Comparison of ENCODE assay signal across 27 cellular contexts in the genomic region with DNA sequence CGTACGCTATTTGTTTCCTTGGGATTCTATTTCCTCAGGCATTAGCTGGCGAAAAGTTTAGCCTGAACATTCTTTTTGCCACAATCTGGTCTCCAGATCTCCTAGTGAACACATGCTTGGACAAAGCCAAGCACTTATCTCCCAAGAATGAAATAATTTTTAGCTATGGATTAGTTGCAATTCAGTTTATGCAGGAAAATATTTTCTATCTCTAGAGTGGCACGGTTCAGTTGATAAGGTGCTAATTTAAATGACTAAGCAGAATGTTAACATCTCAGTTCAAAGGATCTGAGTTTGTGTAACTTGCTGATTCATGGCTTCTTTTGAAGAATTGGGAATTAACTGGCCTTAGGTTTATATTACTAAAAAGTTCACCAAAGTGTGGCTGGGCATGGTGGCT.
"Had no signal": no experiment of that assay in that cellular context is flagged by ENCODE, and none has a peak within 500 bp of the region (broad histone marks: within the 10 kb centered on the region; RNA-seq: fewer than 3 reads in every experiment).

No MANE protein-coding gene starts in this region.

- H3K4me1 Mint-ChIP-seq: endodermal cell, neural crest cell had no signal

- H3K27me3 ChIP-seq: gastrocnemius medialis, stomach had no signal

- H3K27ac Mint-ChIP-seq: activated CD4-positive, alpha-beta memory T cell treated with anti-CD3 and anti-CD28 coated beads for 36 hours; activated naive CD8-positive, alpha-beta T cell; activated T-helper 1 cell treated with anti-CD3 and anti-CD28 coated beads, Interleukin-12 subunit alpha, Interleukin-12 subunit beta, Interleukin-2, Interleukin-4 antibody, amounts not matched to agents 30 ng/mL and 10 ng/mL and 1 ng/mL, durations not matched to agents 14 hours and 24 hours and 36 hours; endodermal cell; progenitor cell of endocrine pancreas; type B pancreatic cell; WTC11 had no signal

- H3K4me3 Mint-ChIP-seq: activated CD4-positive, alpha-beta memory T cell treated with anti-CD3 and anti-CD28 coated beads for 36 hours; activated naive CD8-positive, alpha-beta T cell; activated T-helper 1 cell treated with anti-CD3 and anti-CD28 coated beads, Interleukin-12 subunit alpha, Interleukin-12 subunit beta, Interleukin-2, Interleukin-4 antibody, amounts not matched to agents 30 ng/mL and 10 ng/mL and 1 ng/mL, durations not matched to agents 14 hours and 24 hours and 36 hours; brain; endodermal cell; neural crest cell; type B pancreatic cell; WTC11 had no signal

- ATAC-seq: gastrocnemius medialis, left ventricle myocardium superior, right cardiac atrium, WTC11 had no signal

- H3K27me3 Mint-ChIP-seq: activated naive CD8-positive, alpha-beta T cell; brain; progenitor cell of endocrine pancreas; type B pancreatic cell had no signal

- H3K27ac ChIP-seq: dorsolateral prefrontal cortex, epithelial cell of prostate, gastrocnemius medialis, skin epidermis, stomach had no signal

- H3K9me3 ChIP-seq: gastrocnemius medialis, stomach had no signal

- H3K36me3 Mint-ChIP-seq: activated CD4-positive, alpha-beta memory T cell treated with anti-CD3 and anti-CD28 coated beads for 36 hours; activated naive CD8-positive, alpha-beta T cell; brain; type B pancreatic cell; WTC11 had no signal

- FAIRE-seq: colon had no signal

- H3K36me3 ChIP-seq: gastrocnemius medialis, stomach had no signal

- H3K9me3 Mint-ChIP-seq: activated CD4-positive, alpha-beta memory T cell treated with anti-CD3 and anti-CD28 coated beads for 36 hours; activated T-helper 1 cell treated with anti-CD3 and anti-CD28 coated beads, Interleukin-12 subunit alpha, Interleukin-12 subunit beta, Interleukin-2, Interleukin-4 antibody, amounts not matched to agents 30 ng/mL and 10 ng/mL and 1 ng/mL, durations not matched to agents 14 hours and 24 hours and 36 hours; brain; endodermal cell; neural crest cell; type B pancreatic cell; WTC11 had no signal

- DNase-seq: activated CD4-positive, alpha-beta memory T cell treated with anti-CD3 and anti-CD28 coated beads for 36 hours; activated CD4-positive, alpha-beta T cell treated with anti-CD3 and anti-CD28 coated beads for 4 hours; activated gamma-delta T cell treated with Interleukin-2 at 50 U/mL for 16 hours; activated T-cell treated with anti-CD3 and anti-CD28 coated beads for 4 hours; amygdala; central memory CD4-positive, alpha-beta T cell; dorsolateral prefrontal cortex; endodermal cell; gastrocnemius medialis; head of caudate nucleus; left ventricle myocardium superior; right cardiac atrium; stimulated activated CD4-positive, alpha-beta T cell treated with anti-CD3 and anti-CD28 coated beads, Interleukin-15, amount 100 ng/mL, for 24 hours; stimulated activated CD4-positive, alpha-beta T cell treated with anti-CD3 and anti-CD28 coated beads, Interleukin-4, amount 100 ng/mL, for 1 hour; stomach; SW 1271; T-helper 2 cell had no signal

- H3K4me3 ChIP-seq: dorsolateral prefrontal cortex, gastrocnemius medialis, skin epidermis, stomach had no signal
